ENCODE assay signal across 2 cellular contexts in the genomic region with DNA sequence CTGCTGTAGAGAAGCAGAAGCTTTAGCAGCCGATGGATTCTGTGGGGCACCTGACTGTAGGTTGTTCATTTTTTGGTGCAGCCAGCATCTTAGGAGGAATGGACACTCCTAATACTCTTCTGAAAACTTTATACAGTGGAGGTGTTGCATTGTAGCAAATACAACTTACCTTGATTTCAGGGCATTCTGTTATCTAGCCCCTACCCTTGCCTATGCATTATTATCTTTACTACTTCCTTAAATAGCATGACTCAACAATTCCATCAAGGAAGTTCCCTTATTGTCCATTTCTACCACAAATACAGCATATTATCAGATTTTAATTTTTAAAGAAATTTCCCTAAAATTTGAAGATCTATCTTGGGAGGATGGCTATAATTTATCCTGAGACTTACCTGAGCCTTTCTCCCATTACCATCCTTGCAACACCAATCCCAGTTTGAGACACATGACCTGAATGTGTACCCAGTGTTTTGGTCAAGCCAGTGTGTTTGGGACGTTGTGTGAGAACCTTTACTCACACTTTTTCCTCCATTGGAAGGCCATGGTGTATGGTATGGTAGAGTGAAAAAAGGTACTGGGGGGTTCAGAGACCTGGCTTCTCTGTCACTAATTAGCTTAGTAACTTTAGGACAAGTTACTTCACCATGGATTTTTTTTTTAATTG.
TF ChIP-seq lines count a peak whose summit lies in the region.

No MANE protein-coding gene starts in this region.

TF ChIP-seq in GM23338, 12 proteins besides CTCF, POLR2A, EP300 and RAD21:
- TF ChIP-seq STAT1 (IDR thresholded peaks at IDR 0.05; ENCODE audit: unreplicated experiment) = no peak
- TF ChIP-seq CREB1 (CRISPR knock-in tag; IDR thresholded peaks at IDR 0.05; ENCODE audit: low read depth) = no peak
- TF ChIP-seq, protein P1, sequence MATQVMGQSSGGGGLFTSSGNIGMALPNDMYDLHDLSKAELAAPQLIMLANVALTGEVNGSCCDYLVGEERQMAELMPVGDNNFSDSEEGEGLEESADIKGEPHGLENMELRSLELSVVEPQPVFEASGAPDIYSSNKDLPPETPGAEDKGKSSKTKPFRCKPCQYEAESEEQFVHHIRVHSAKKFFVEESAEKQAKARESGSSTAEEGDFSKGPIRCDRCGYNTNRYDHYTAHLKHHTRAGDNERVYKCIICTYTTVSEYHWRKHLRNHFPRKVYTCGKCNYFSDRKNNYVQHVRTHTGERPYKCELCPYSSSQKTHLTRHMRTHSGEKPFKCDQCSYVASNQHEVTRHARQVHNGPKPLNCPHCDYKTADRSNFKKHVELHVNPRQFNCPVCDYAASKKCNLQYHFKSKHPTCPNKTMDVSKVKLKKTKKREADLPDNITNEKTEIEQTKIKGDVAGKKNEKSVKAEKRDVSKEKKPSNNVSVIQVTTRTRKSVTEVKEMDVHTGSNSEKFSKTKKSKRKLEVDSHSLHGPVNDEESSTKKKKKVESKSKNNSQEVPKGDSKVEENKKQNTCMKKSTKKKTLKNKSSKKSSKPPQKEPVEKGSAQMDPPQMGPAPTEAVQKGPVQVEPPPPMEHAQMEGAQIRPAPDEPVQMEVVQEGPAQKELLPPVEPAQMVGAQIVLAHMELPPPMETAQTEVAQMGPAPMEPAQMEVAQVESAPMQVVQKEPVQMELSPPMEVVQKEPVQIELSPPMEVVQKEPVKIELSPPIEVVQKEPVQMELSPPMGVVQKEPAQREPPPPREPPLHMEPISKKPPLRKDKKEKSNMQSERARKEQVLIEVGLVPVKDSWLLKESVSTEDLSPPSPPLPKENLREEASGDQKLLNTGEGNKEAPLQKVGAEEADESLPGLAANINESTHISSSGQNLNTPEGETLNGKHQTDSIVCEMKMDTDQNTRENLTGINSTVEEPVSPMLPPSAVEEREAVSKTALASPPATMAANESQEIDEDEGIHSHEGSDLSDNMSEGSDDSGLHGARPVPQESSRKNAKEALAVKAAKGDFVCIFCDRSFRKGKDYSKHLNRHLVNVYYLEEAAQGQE (IDR thresholded peaks at IDR 0.05; ENCODE audit: unreplicated experiment) = no peak
- TF ChIP-seq NANOG (IDR thresholded peaks at IDR 0.05; ENCODE audit: borderline replicate concordance) = no peak
- TF ChIP-seq POLR2AphosphoS5 (IDR thresholded peaks at IDR 0.05; ENCODE audit: low read depth) = no peak
- no peak for TF ChIP-seq JUNB (IDR thresholded peaks at IDR 0.05; ENCODE audit: unreplicated experiment)

TF ChIP-seq in K562, 482 proteins besides CTCF, POLR2A, EP300 and RAD21 (continues in another document):
- peak; percentile 67 for TF ChIP-seq NFATC3 (IDR thresholded peaks at IDR 0.05)
- TF ChIP-seq ADNP (tag; IDR thresholded peaks at IDR 0.05) = 0 out of 2 replicates have a peak, but pooled peaks have one; percentile 42
- TF ChIP-seq CC2D1A (IDR thresholded peaks at IDR 0.05) = no peak
- TF ChIP-seq ZNF174 (CRISPR knock-in tag; IDR thresholded peaks at IDR 0.05) = no peak
- no peak for TF ChIP-seq ARID2 (IDR thresholded peaks at IDR 0.05)
- peak; percentile 33; the same call in 1 of the 2 replicates for TF ChIP-seq CXXC5 (CRISPR knock-in tag; IDR thresholded peaks at IDR 0.05)
- TF ChIP-seq SMARCC2 (IDR thresholded peaks at IDR 0.05; ENCODE audit: low read depth) = peak; percentile 93
- TF ChIP-seq DPF2 (IDR thresholded peaks at IDR 0.05) = peak; percentile 91
- 0 out of 2 replicates have a peak, but pooled peaks have one; percentile 16 for TF ChIP-seq ZNF766 (CRISPR knock-in tag; conservative IDR thresholded peaks at IDR 0.05)
- TF ChIP-seq HDAC1 (IDR thresholded peaks at IDR 0.05) = 0 out of 4 replicates have a peak, but pooled peaks of 1 of the 2 experiments have one; percentile 63
- no peak for TF ChIP-seq SETDB1 (IDR thresholded peaks at IDR 0.05; ENCODE audit: low read length)
- 0 out of 4 replicates have a peak, but pooled peaks of 1 of the 2 experiments have one; percentile 35 for TF ChIP-seq MAZ (CRISPR knock-in tag; conservative IDR thresholded peaks at IDR 0.05 in 1 of 2, IDR thresholded peaks at IDR 0.05 in 1 of 2)
- TF ChIP-seq ZEB2 (IDR thresholded peaks at IDR 0.05) = peak; percentile 95
- peak; percentile 91 for TF ChIP-seq ARID1B (IDR thresholded peaks at IDR 0.05)
- TF ChIP-seq MBD2 (IDR thresholded peaks at IDR 0.05; ENCODE audit: borderline replicate concordance, low read depth) = no peak
- TF ChIP-seq GABPA (tag; conservative IDR thresholded peaks at IDR 0.05; ENCODE audit: low read depth) = 0 out of 2 replicates have a peak, but pooled peaks have one; percentile 31
- no peak for TF ChIP-seq BRF1 (IDR thresholded peaks at IDR 0.05; ENCODE audit: borderline replicate concordance, extremely low read depth, insufficient read length)
- peak; percentile 96 for TF ChIP-seq SOX6 (IDR thresholded peaks at IDR 0.05)
- TF ChIP-seq TSC22D4 (tag; IDR thresholded peaks at IDR 0.05) = no peak
- no peak for TF ChIP-seq ZNF124 (CRISPR knock-in tag; IDR thresholded peaks at IDR 0.05)
- no peak for TF ChIP-seq ZNF717 (CRISPR knock-in tag; IDR thresholded peaks at IDR 0.05)
- TF ChIP-seq, protein P2, sequence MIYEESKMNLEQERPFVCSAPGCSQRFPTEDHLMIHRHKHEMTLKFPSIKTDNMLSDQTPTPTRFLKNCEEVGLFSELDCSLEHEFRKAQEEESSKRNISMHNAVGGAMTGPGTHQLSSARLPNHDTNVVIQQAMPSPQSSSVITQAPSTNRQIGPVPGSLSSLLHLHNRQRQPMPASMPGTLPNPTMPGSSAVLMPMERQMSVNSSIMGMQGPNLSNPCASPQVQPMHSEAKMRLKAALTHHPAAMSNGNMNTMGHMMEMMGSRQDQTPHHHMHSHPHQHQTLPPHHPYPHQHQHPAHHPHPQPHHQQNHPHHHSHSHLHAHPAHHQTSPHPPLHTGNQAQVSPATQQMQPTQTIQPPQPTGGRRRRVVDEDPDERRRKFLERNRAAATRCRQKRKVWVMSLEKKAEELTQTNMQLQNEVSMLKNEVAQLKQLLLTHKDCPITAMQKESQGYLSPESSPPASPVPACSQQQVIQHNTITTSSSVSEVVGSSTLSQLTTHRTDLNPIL (CRISPR knock-in tag; IDR thresholded peaks at IDR 0.05) = no peak
- TF ChIP-seq, protein P3, sequence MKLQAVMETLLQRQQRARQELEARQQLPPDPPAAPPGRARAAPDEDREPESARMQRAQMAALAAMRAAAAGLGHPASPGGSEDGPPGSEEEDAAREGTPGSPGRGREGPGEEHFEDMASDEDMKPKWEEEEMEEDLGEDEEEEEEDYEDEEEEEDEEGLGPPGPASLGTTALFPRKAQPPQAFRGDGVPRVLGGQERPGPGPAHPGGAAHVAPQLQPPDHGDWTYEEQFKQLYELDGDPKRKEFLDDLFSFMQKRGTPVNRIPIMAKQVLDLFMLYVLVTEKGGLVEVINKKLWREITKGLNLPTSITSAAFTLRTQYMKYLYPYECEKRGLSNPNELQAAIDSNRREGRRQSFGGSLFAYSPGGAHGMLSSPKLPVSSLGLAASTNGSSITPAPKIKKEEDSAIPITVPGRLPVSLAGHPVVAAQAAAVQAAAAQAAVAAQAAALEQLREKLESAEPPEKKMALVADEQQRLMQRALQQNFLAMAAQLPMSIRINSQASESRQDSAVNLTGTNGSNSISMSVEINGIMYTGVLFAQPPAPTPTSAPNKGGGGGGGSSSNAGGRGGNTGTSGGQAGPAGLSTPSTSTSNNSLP (IDR thresholded peaks at IDR 0.05; ENCODE audit: borderline replicate concordance, low read depth, low read length) = peak; percentile 71; the same call in 1 of the 2 replicates
- TF ChIP-seq TEAD4 (IDR thresholded peaks at IDR 0.05; ENCODE audit: low read length) = peak; percentile 55; the same call in 1 of the 2 replicates
- TF ChIP-seq TEAD4 (CRISPR knock-in tag; IDR thresholded peaks at IDR 0.05; ENCODE audit: borderline replicate concordance) = no peak
- 0 out of 2 replicates have a peak, but pooled peaks have one; percentile 38 for TF ChIP-seq TCF3 (CRISPR knock-in tag; IDR thresholded peaks at IDR 0.05)
- TF ChIP-seq TAF15 (IDR thresholded peaks at IDR 0.05; ENCODE audit: low read depth, low read length) = no peak
- TF ChIP-seq ZBED1 (IDR thresholded peaks at IDR 0.05) = no peak
- TF ChIP-seq PML (IDR thresholded peaks at IDR 0.05; ENCODE audit: low read length) = no peak
- 0 out of 2 replicates have a peak, but pooled peaks have one; percentile 31 for TF ChIP-seq L3MBTL2 (IDR thresholded peaks at IDR 0.05)
- TF ChIP-seq, protein P4, sequence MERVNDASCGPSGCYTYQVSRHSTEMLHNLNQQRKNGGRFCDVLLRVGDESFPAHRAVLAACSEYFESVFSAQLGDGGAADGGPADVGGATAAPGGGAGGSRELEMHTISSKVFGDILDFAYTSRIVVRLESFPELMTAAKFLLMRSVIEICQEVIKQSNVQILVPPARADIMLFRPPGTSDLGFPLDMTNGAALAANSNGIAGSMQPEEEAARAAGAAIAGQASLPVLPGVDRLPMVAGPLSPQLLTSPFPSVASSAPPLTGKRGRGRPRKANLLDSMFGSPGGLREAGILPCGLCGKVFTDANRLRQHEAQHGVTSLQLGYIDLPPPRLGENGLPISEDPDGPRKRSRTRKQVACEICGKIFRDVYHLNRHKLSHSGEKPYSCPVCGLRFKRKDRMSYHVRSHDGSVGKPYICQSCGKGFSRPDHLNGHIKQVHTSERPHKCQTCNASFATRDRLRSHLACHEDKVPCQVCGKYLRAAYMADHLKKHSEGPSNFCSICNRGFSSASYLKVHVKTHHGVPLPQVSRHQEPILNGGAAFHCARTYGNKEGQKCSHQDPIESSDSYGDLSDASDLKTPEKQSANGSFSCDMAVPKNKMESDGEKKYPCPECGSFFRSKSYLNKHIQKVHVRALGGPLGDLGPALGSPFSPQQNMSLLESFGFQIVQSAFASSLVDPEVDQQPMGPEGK (CRISPR knock-in tag; IDR thresholded peaks at IDR 0.05; ENCODE audit: borderline replicate concordance) = no peak
- TF ChIP-seq, protein P5, sequence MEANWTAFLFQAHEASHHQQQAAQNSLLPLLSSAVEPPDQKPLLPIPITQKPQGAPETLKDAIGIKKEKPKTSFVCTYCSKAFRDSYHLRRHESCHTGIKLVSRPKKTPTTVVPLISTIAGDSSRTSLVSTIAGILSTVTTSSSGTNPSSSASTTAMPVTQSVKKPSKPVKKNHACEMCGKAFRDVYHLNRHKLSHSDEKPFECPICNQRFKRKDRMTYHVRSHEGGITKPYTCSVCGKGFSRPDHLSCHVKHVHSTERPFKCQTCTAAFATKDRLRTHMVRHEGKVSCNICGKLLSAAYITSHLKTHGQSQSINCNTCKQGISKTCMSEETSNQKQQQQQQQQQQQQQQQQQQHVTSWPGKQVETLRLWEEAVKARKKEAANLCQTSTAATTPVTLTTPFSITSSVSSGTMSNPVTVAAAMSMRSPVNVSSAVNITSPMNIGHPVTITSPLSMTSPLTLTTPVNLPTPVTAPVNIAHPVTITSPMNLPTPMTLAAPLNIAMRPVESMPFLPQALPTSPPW (CRISPR knock-in tag; IDR thresholded peaks at IDR 0.05) = peak; percentile 49
- peak; percentile 41; the same call in 1 of the 2 replicates for TF ChIP-seq GABPB1 (CRISPR knock-in tag; IDR thresholded peaks at IDR 0.05)
- peak; percentile 68 to 78 for TF ChIP-seq KDM1A (IDR thresholded peaks at IDR 0.05)
- peak; percentile 48; the same call in 1 of the 2 replicates for TF ChIP-seq MTA1 (IDR thresholded peaks at IDR 0.05; ENCODE audit: borderline replicate concordance)
- TF ChIP-seq ZNF324 (CRISPR knock-in tag; IDR thresholded peaks at IDR 0.05) = no peak
- TF ChIP-seq, protein P6, sequence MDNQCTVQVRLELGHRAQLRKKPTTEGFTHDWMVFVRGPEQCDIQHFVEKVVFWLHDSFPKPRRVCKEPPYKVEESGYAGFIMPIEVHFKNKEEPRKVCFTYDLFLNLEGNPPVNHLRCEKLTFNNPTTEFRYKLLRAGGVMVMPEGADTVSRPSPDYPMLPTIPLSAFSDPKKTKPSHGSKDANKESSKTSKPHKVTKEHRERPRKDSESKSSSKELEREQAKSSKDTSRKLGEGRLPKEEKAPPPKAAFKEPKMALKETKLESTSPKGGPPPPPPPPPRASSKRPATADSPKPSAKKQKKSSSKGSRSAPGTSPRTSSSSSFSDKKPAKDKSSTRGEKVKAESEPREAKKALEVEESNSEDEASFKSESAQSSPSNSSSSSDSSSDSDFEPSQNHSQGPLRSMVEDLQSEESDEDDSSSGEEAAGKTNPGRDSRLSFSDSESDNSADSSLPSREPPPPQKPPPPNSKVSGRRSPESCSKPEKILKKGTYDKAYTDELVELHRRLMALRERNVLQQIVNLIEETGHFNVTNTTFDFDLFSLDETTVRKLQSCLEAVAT (IDR thresholded peaks at IDR 0.05) = no peak
- TF ChIP-seq, protein P1 (CRISPR knock-in tag; IDR thresholded peaks at IDR 0.05; ENCODE audit: low read depth) = no peak
- peak; percentile 15 for TF ChIP-seq FOS (IDR thresholded peaks at IDR 0.05; ENCODE audit: extremely low read depth, insufficient read length)
- TF ChIP-seq FOSL1 (tag; conservative IDR thresholded peaks at IDR 0.05) = peak; percentile 97
- TF ChIP-seq NFE2L1 (tag; IDR thresholded peaks at IDR 0.05; ENCODE audit: borderline replicate concordance, low read depth) = peak; percentile 68
- TF ChIP-seq ELF1 (tag; IDR thresholded peaks at IDR 0.05) = peak; percentile 70
- TF ChIP-seq JUN (IDR thresholded peaks at IDR 0.05; ENCODE audit: borderline replicate concordance, low read depth, low read length) = 0 out of 2 replicates have a peak, but pooled peaks have one; percentile 53
- no peak for TF ChIP-seq JUN (CRISPR knock-in tag; IDR thresholded peaks at IDR 0.05; ENCODE audit: borderline replicate concordance)
- no peak for TF ChIP-seq NR4A1 (CRISPR knock-in tag; IDR thresholded peaks at IDR 0.05)
- no peak for TF ChIP-seq NR4A1 (tag; IDR thresholded peaks at IDR 0.05)
- TF ChIP-seq, protein P7, sequence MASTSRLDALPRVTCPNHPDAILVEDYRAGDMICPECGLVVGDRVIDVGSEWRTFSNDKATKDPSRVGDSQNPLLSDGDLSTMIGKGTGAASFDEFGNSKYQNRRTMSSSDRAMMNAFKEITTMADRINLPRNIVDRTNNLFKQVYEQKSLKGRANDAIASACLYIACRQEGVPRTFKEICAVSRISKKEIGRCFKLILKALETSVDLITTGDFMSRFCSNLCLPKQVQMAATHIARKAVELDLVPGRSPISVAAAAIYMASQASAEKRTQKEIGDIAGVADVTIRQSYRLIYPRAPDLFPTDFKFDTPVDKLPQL (IDR thresholded peaks at IDR 0.05; ENCODE audit: extremely low read depth, insufficient read length) = no peak
